Comparison of ENCODE assay signal across 16 cellular contexts in the genomic region with DNA sequence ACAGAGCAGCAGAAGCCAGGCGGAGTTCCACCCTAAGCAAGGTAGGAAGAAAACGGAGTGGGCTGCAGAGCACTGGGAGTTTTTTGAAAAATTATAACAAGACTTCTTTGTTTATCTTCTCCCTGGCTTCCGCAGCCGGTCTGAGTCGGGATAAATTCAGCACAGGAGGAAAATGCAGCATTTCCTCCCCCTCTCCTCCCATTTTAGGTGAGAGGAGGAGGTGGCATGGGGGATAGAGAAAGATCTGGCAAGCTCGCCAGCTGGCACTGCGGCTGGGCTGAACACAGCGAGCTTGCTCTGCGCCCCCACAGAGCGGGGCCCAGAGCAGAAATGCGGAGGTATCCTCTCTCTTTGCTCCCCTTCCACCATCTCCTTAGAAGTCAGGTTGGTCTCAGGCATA. TPM values are rescaled to one million over a fixed set of nuclear protein-coding genes. Genes with fewer than 3 reads are reported as not detected.
"Had no signal": no experiment of that assay in that cellular context is flagged by ENCODE, and none has a peak within 500 bp of the region (broad histone marks: within the 10 kb centered on the region; RNA-seq: fewer than 3 reads in every experiment).

No MANE protein-coding gene starts in this region.

- FAIRE-seq: endothelial cell of umbilical vein had no signal

- H3K27ac ChIP-seq: cardiac muscle cell, coronary artery, foreskin keratinocyte, ovary, transverse colon had no signal

- ATAC-seq: activated naive CD8-positive, alpha-beta T cell treated with anti-CD3 and anti-CD28 coated beads, Interleukin-2, amount 50 U/mL, for 24 hours; foreskin keratinocyte; stimulated activated naive CD8-positive, alpha-beta T cell treated with anti-CD3 and anti-CD28 coated beads, Interleukin-15, amount 100 ng/mL, for 72 hours; T-cell had no signal

- H3K36me3 ChIP-seq: cardiac muscle cell, ovary, transverse colon had no signal

- DNase-seq: activated CD4-positive, CD25-positive, alpha-beta regulatory T cell treated with anti-CD3 and anti-CD28 coated beads, Interleukin-2, amount 50 U/mL, for 72 hours; activated naive CD4-positive, alpha-beta T cell; activated naive CD8-positive, alpha-beta T cell treated with anti-CD3 and anti-CD28 coated beads, Interleukin-2, amount 50 U/mL, for 24 hours; activated T-cell treated with anti-CD3 and anti-CD28 coated beads for 4 hours; effector CD8-positive, alpha-beta T cell; foreskin keratinocyte; mesendoderm; ovary; stimulated activated CD4-positive, alpha-beta T cell treated with anti-CD3 and anti-CD28 coated beads, Interleukin-1b, Interleukin-23, amount 100 ng/mL, for 48 hours; stimulated activated naive CD8-positive, alpha-beta T cell treated with anti-CD3 and anti-CD28 coated beads, Interleukin-15, amount 100 ng/mL, for 72 hours; T-cell; T1000; transverse colon had no signal

- H3K27me3 ChIP-seq: cardiac muscle cell, foreskin keratinocyte, ovary, transverse colon had no signal

- H3K9me3 ChIP-seq: ovary, transverse colon had no signal

- H3K4me3 ChIP-seq: cardiac muscle cell, coronary artery, ovary, transverse colon had no signal

RNA-seq across cellular contexts. Expression of a gene that starts 17.7 kb away (rescaled TPM):
- total RNA-seq: foreskin keratinocyte had no signal
- polyA plus RNA-seq: cardiac muscle cell, foreskin keratinocyte had no signal
